1 cellular context compared by ENCODE assay signal in the genomic region with DNA sequence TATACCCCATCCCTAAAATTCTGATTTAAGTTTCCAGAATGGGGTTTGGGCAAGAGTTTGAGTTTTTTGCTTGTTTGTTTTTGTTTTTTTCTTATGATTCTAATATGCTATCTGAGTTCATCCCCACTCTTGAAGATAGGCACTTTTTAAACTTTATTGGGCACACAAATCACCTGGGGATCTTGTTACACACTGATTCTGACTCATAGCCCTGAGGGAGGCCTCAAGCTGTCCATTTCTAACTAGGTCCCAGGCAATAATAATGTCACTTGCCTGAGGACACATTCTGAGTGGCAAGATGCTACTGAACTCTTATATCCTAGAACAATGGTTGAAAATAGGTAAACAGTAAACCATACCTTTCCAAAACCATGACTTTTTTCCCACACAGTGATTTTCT.
TF ChIP-seq lines count a peak whose summit lies in the region.

No MANE protein-coding gene starts in this region.

TF ChIP-seq in HCT116, 20 proteins besides CTCF, POLR2A, EP300 and RAD21:
- TF ChIP-seq SP1 (IDR thresholded peaks at IDR 0.05; ENCODE audit: low read depth) (peak; percentile 33), TCF7L2 (IDR thresholded peaks at IDR 0.05; ENCODE audit: borderline replicate concordance, extremely low read depth, insufficient read depth, insufficient read length) (no peak), FOSL1 (IDR thresholded peaks at IDR 0.05; ENCODE audit: low read depth) (peak; percentile 55), CBX3 (IDR thresholded peaks at IDR 0.05; ENCODE audit: low read depth) (peak; percentile 42; the same call in 1 of the 2 replicates), JUND (IDR thresholded peaks at IDR 0.05) (peak; percentile 61)
